In genomic region chr6:17536586-17536985, GRCh38 we compare ENCODE assay signal across 16 cellular contexts.
DNase-seq lines count a peak whose midpoint lies in the region; ATAC-seq, FAIRE-seq and TF ChIP-seq lines count a peak whose summit lies in the region.
"Had no signal": no experiment of that assay in that cellular context is flagged by ENCODE, and none has a peak within 500 bp of the region (broad histone marks: within the 10 kb centered on the region; RNA-seq: fewer than 3 reads in every experiment).

No MANE protein-coding gene starts in this region.

- ATAC-seq in GM21390 (IDR thresholded peaks at IDR 0.05; ENCODE audit: unreplicated experiment) (peak; percentile 76), HG03159 (IDR thresholded peaks at IDR 0.05; ENCODE audit: unreplicated experiment) (peak; percentile 77)
- ATAC-seq in stimulated activated memory B cell treated with anti-CD40 and anti-IgM and Interleukin-4, amounts not matched to agents 10 μg/mL and 1 μg/mL and 100 μg/mL, for 72 hours, result peak; percentile 58
- ATAC-seq: GM23338, left cardiac atrium had no signal

- H3K4me1 Mint-ChIP-seq in stimulated activated memory B cell treated with anti-CD40 and anti-IgM and Interleukin-4, amounts not matched to agents 10 μg/mL and 1 μg/mL and 100 μg/mL, for 72 hours, result no peaks in the 10 kb centered on the region
- H3K4me1 Mint-ChIP-seq: GM23338 had no signal

- H3K36me3 ChIP-seq in spleen, result no peaks in the 10 kb centered on the region
- H3K36me3 ChIP-seq: adrenal gland had no signal

- no peak overlapping the region for H3K27ac Mint-ChIP-seq in stimulated activated memory B cell treated with anti-CD40 and anti-IgM and Interleukin-4, amounts not matched to agents 10 μg/mL and 1 μg/mL and 100 μg/mL, for 72 hours
- H3K27ac Mint-ChIP-seq: GM23338 had no signal

- peak; percentile 49 for DNase-seq in stimulated activated CD4-positive, alpha-beta T cell treated with anti-CD3 and anti-CD28 coated beads, Interleukin-15, amount 100 ng/mL, for 24 hours
- no peak for DNase-seq in stimulated activated CD4-positive, alpha-beta T cell treated with anti-CD3 and anti-CD28 coated beads, Interleukin-4, amount 100 ng/mL, for 4 hours
- DNase-seq in retina, result no peak
- DNase-seq in spleen, result no peak
- DNase-seq in GM12891 (ENCODE audit: insufficient read length, low spot score), result no peak
- DNase-seq: activated CD8-positive, alpha-beta memory T cell treated with anti-CD3 and anti-CD28 coated beads for 24 hours; adrenal gland; AML-193; erythroblast; head of caudate nucleus; left cardiac atrium; NCI-H1694 had no signal

- H3K9me3 ChIP-seq in spleen, result no peaks in the 10 kb centered on the region
- H3K9me3 ChIP-seq: adrenal gland had no signal

- no peaks in the 10 kb centered on the region for H3K4me1 ChIP-seq in spleen
- H3K4me1 ChIP-seq: adrenal gland had no signal

- H3K36me3 Mint-ChIP-seq in stimulated activated memory B cell treated with anti-CD40 and anti-IgM and Interleukin-4, amounts not matched to agents 10 μg/mL and 1 μg/mL and 100 μg/mL, for 72 hours, result no peaks in the 10 kb centered on the region

- H3K27ac ChIP-seq in spleen, result no peak overlapping the region
- H3K27ac ChIP-seq: adrenal gland had no signal

- no peak for FAIRE-seq in GM12891 (lab: Jason Lieb, UNC)

- intact Hi-C loops in spleen (cut with DNase I; ENCODE audit: low total_unique reads), result no loop called here

- H3K27me3 Mint-ChIP-seq in stimulated activated memory B cell treated with anti-CD40 and anti-IgM and Interleukin-4, amounts not matched to agents 10 μg/mL and 1 μg/mL and 100 μg/mL, for 72 hours, result peaks cover 21% of the 10 kb centered on the region

- H3K4me3 ChIP-seq in spleen, result no peak overlapping the region
- H3K4me3 ChIP-seq: adrenal gland, GM23338 had no signal

- peaks cover 0 to 5% (median 0%) of the 10 kb centered on the region in 7 donors for H3K27me3 ChIP-seq in spleen (replicated peaks in 1 of 7)
- H3K27me3 ChIP-seq: adrenal gland had no signal

- H3K4me3 Mint-ChIP-seq in stimulated activated memory B cell treated with anti-CD40 and anti-IgM and Interleukin-4, amounts not matched to agents 10 μg/mL and 1 μg/mL and 100 μg/mL, for 72 hours, result no peak overlapping the region
- H3K4me3 Mint-ChIP-seq: GM23338 had no signal

- 49 to 66% (median 59%) methylated on average over 2 of the region's 2 CpGs for WGBS in spleen, 5 donors

- TF ChIP-seq CTCF in spleen (IDR thresholded peaks at IDR 0.05 in 8 of 11, conservative IDR thresholded peaks at IDR 0.05 in 3 of 11), result no peak

- H3K9me3 Mint-ChIP-seq in stimulated activated memory B cell treated with anti-CD40 and anti-IgM and Interleukin-4, amounts not matched to agents 10 μg/mL and 1 μg/mL and 100 μg/mL, for 72 hours, result no peaks in the 10 kb centered on the region
- H3K9me3 Mint-ChIP-seq: GM23338 had no signal

- no peak for TF ChIP-seq POLR2A in spleen (IDR thresholded peaks at IDR 0.05)
- TF ChIP-seq POLR2A in GM12891 (IDR thresholded peaks at IDR 0.05; ENCODE audit: low read depth, low read length), result no peak

TF ChIP-seq in GM12891, 5 proteins besides CTCF, POLR2A, EP300 and RAD21:
- TF ChIP-seq SPI1 (IDR thresholded peaks at IDR 0.05; ENCODE audit: low read depth, low read length), result no peak
- TF ChIP-seq POLR2AphosphoS5 (IDR thresholded peaks at IDR 0.05; ENCODE audit: low read depth, low read length), result no peak
- TF ChIP-seq PAX5 (IDR thresholded peaks at IDR 0.05; ENCODE audit: insufficient read depth, low read length, severe bottlenecking), result no peak
- no peak for TF ChIP-seq TAF1 (IDR thresholded peaks at IDR 0.05; ENCODE audit: low read depth, low read length)
- TF ChIP-seq POU2F2 (IDR thresholded peaks at IDR 0.05; ENCODE audit: low read depth, low read length), result no peak
